In the genomic region with DNA sequence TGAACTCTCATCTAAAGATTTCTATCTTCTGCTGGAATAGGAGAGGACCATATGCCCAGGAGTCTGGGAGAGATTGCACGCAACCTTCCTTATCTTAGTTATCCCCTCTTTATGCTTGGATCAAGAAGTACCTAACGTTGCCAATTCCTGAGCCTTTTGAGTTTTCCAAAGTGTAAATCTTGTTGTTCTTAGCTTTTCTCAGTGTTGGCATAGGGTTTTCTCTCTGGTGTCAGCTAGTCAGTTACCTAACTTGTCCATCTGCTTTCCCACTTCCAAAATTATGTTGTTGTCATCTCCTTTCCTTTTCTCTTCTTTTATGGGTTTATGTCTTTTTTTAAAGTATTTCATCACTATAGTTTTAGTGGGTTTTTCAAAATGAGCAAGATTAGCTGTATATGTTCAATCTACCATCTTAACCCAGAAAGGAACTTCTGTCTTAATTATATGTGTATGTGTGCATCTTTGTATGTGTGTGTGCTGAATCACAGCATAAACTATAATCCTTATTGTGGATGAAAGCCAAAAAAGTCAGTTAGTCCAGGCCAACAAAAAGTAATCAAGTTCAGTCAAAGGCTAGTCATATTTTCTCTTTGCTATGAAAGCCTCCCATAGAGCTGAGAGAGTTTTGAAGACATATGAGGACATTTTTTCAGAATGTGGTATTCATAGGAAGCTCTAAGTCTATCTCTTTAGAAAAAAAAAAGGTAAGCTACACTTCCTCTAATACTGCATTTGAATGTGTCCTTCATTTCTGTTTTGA, we compare ENCODE assay signal across 19 cellular contexts.
DNase-seq lines count a peak whose midpoint lies in the region; ATAC-seq, FAIRE-seq and TF ChIP-seq lines count a peak whose summit lies in the region.
"Had no signal": no experiment of that assay in that cellular context is flagged by ENCODE, and none has a peak within 500 bp of the region (broad histone marks: within the 10 kb centered on the region; RNA-seq: fewer than 3 reads in every experiment).

No MANE protein-coding gene starts in this region.

- intact Hi-C loops in Caco-2 (cut with micrococcal nuclease; ENCODE audit: unreplicated experiment): no loop called here

- CTCF ChIA-PET in Caco-2 (lab: Charles Lee): no interaction called here

- no peak for TF ChIP-seq CTCF in epithelial cell of esophagus (IDR thresholded peaks at IDR 0.05; ENCODE audit: insufficient read depth, low read depth, low read length, missing control alignments)
- TF ChIP-seq CTCF in retinal pigment epithelial cell (conservative IDR thresholded peaks at IDR 0.05; ENCODE audit: low read depth, low read length): no peak
- no peak for TF ChIP-seq CTCF in Caco-2 (IDR thresholded peaks at IDR 0.05; ENCODE audit: insufficient read depth in 1 of 2, low read depth in 1 of 2, low read length in 1 of 2, severe bottlenecking in 1 of 2, unreplicated experiment in 1 of 2)

- peak; percentile 16 for DNase-seq in ELR (ENCODE audit: low read depth)
- peak; percentile 46 for DNase-seq in NCI-H446 treated with DMSO at 0.1 percent for 48 hours (lab: John Stamatoyannopoulos, UW)
- peak; percentile 41 for DNase-seq in epithelial cell of esophagus (ENCODE audit: low read depth)
- peak; percentile 71 for DNase-seq in retinal pigment epithelial cell (ENCODE audit: low read depth)
- no peak for DNase-seq in Caco-2
- no peak for DNase-seq in GM12891 (ENCODE audit: insufficient read length, low spot score)
- DNase-seq: activated CD4-positive, alpha-beta T cell treated with anti-CD3 and anti-CD28 coated beads, Interleukin-2, amount 10 ng/mL, durations not matched to agents 24 days and 14 days; amygdala; foreskin melanocyte; KBM-7; NCI-H2029; NCI-H510A treated with DMSO at 0.1 percent for 48 hours; nephron progenitor cell; stimulated activated CD4-positive, alpha-beta T cell treated with anti-CD3 and anti-CD28 coated beads, Interleukin-4, amount 100 ng/mL, for 24 hours; stomach; upper lobe of left lung had no signal

- no peaks in the 10 kb centered on the region for H3K36me3 ChIP-seq in Caco-2 (ENCODE audit: control insufficient read depth, insufficient read depth, low read length)
- H3K36me3 ChIP-seq: stomach, upper lobe of left lung had no signal

- POLR2A ChIA-PET in Caco-2 (lab: Charles Lee): no interaction called here

- no peak overlapping the region for H3K27ac Mint-ChIP-seq in Caco-2 (ENCODE audit: unreplicated experiment)
- H3K27ac Mint-ChIP-seq: activated CD4-positive, alpha-beta T cell treated with anti-CD3 and anti-CD28 coated beads, Interleukin-2, amount 10 ng/mL, durations not matched to agents 24 days and 14 days; nephron progenitor cell had no signal

- H3K4me1 Mint-ChIP-seq in Caco-2 (ENCODE audit: low read depth, unreplicated experiment): no peaks in the 10 kb centered on the region
- H3K4me1 Mint-ChIP-seq: activated CD4-positive, alpha-beta T cell treated with anti-CD3 and anti-CD28 coated beads, Interleukin-2, amount 10 ng/mL, durations not matched to agents 24 days and 14 days had no signal

- FAIRE-seq in GM12891 (lab: Jason Lieb, UNC): no peak
- FAIRE-seq: D721Med had no signal

- H3K36me3 Mint-ChIP-seq in Caco-2 (ENCODE audit: insufficient read depth, unreplicated experiment): no peaks in the 10 kb centered on the region

- no peak for TF ChIP-seq POLR2A in GM12891 (IDR thresholded peaks at IDR 0.05; ENCODE audit: low read depth, low read length)

- peaks cover 27% of the 10 kb centered on the region for H3K27me3 Mint-ChIP-seq in Caco-2 (ENCODE audit: insufficient read depth, unreplicated experiment)
- H3K27me3 Mint-ChIP-seq: activated CD4-positive, alpha-beta T cell treated with anti-CD3 and anti-CD28 coated beads, Interleukin-2, amount 10 ng/mL, durations not matched to agents 24 days and 14 days had no signal

- no peak for ATAC-seq in HG03469 (IDR thresholded peaks at IDR 0.05; ENCODE audit: unreplicated experiment)

- no peaks in the 10 kb centered on the region for H3K4me1 ChIP-seq in Caco-2
- H3K4me1 ChIP-seq: BLaER1, stomach, upper lobe of left lung had no signal

- H3K9me3 Mint-ChIP-seq in Caco-2 (ENCODE audit: unreplicated experiment): no peaks in the 10 kb centered on the region
- H3K9me3 Mint-ChIP-seq: activated CD4-positive, alpha-beta T cell treated with anti-CD3 and anti-CD28 coated beads, Interleukin-2, amount 10 ng/mL, durations not matched to agents 24 days and 14 days had no signal

- no peak overlapping the region for H3K4me3 ChIP-seq in epithelial cell of esophagus (ENCODE audit: low read length)
- H3K4me3 ChIP-seq in retinal pigment epithelial cell (ENCODE audit: low read length): no peak overlapping the region
- no peak overlapping the region for H3K4me3 ChIP-seq in Caco-2 (ENCODE audit: low read depth, low read length)
- H3K4me3 ChIP-seq: BLaER1, stomach, upper lobe of left lung had no signal

- BruUV-seq in Caco-2 (replicated peaks; lab: Mats Ljungman, UMichigan): no TSS peak

- H3K27me3 ChIP-seq in Caco-2 (replicated peaks; ENCODE audit: control insufficient read depth, insufficient read depth, low read length): no peaks in the 10 kb centered on the region
- H3K27me3 ChIP-seq: BLaER1, stomach, upper lobe of left lung had no signal

- H3K9me3 ChIP-seq in Caco-2: no peaks in the 10 kb centered on the region
- H3K9me3 ChIP-seq: stomach had no signal

- no peak overlapping the region for H3K4me3 Mint-ChIP-seq in Caco-2 (ENCODE audit: unreplicated experiment)
- H3K4me3 Mint-ChIP-seq: activated CD4-positive, alpha-beta T cell treated with anti-CD3 and anti-CD28 coated beads, Interleukin-2, amount 10 ng/mL, durations not matched to agents 24 days and 14 days; nephron progenitor cell had no signal

TF ChIP-seq in GM12891, 5 proteins besides CTCF, POLR2A, EP300 and RAD21:
- no peak for TF ChIP-seq SPI1 (IDR thresholded peaks at IDR 0.05; ENCODE audit: low read depth, low read length)
- TF ChIP-seq TAF1 (IDR thresholded peaks at IDR 0.05; ENCODE audit: low read depth, low read length): no peak
- no peak for TF ChIP-seq PAX5 (IDR thresholded peaks at IDR 0.05; ENCODE audit: insufficient read depth, low read length, severe bottlenecking)
- no peak for TF ChIP-seq POLR2AphosphoS5 (IDR thresholded peaks at IDR 0.05; ENCODE audit: low read depth, low read length)
- TF ChIP-seq POU2F2 (IDR thresholded peaks at IDR 0.05; ENCODE audit: low read depth, low read length): no peak

Comparison
In these comparisons a context has a peak if more than half of its experiments do, and no peak if none do; other contexts are left out.
1. DNase-seq: peak in ELR (single experiment), NCI-H446 treated with DMSO at 0.1 percent for 48 hours (single experiment), epithelial cell of esophagus (single experiment) and retinal pigment epithelial cell (single experiment); none in Caco-2 (0 of 2) and GM12891 (single experiment).